28 cellular contexts compared by ENCODE assay signal in genomic region chr2:41959760-41960159, GRCh38.
"Had no signal": no experiment of that assay in that cellular context is flagged by ENCODE, and none has a peak within 500 bp of the region (broad histone marks: within the 10 kb centered on the region; RNA-seq: fewer than 3 reads in every experiment).

No MANE protein-coding gene starts in this region.

- H3K9me3 Mint-ChIP-seq: dendritic cell treated with granulocyte-macrophage colony-stimulating factor and Interleukin-4, amounts not matched to agents 40 ng/mL and 50 ng/mL, for 4 days; effector memory CD8-positive, alpha-beta T cell; endodermal cell had no signal

- H3K4me3 Mint-ChIP-seq: dendritic cell treated with granulocyte-macrophage colony-stimulating factor and Interleukin-4, amounts not matched to agents 40 ng/mL and 50 ng/mL, for 4 days; effector memory CD8-positive, alpha-beta T cell; endodermal cell had no signal

- H3K4me3 ChIP-seq: colonic mucosa, coronary artery, dorsolateral prefrontal cortex, esophagus muscularis mucosa, esophagus squamous epithelium, gastrocnemius medialis, gastroesophageal sphincter, heart left ventricle, heart right ventricle had no signal

- ATAC-seq: effector memory CD8-positive, alpha-beta T cell; esophagus mucosa; foreskin keratinocyte; gastrocnemius medialis; gastroesophageal sphincter; heart left ventricle; heart right ventricle had no signal

- H3K27me3 ChIP-seq: colonic mucosa, dorsolateral prefrontal cortex, esophagus muscularis mucosa, esophagus squamous epithelium, gastrocnemius medialis, gastroesophageal sphincter, heart left ventricle, heart right ventricle had no signal

- H3K27ac ChIP-seq: colonic mucosa, coronary artery, dorsolateral prefrontal cortex, epithelial cell of prostate, esophagus muscularis mucosa, esophagus squamous epithelium, foreskin keratinocyte, gastrocnemius medialis, gastroesophageal sphincter, heart left ventricle, heart right ventricle had no signal

- H3K4me1 ChIP-seq: foreskin keratinocyte had no signal

- FAIRE-seq: colon, endometrium, endothelial cell of umbilical vein, frontal cortex had no signal

- DNase-seq: colonic mucosa; cortex of kidney; dermis blood vessel endothelial cell; dorsolateral prefrontal cortex; effector CD4-positive, alpha-beta T cell; effector CD8-positive, alpha-beta T cell; effector memory CD4-positive, alpha-beta T cell; effector memory CD8-positive, alpha-beta T cell; esophagus squamous epithelium; foreskin fibroblast; foreskin keratinocyte; foreskin melanocyte; gastrocnemius medialis; glutamatergic neuron; head of caudate nucleus; heart left ventricle; heart right ventricle had no signal

- H3K27ac Mint-ChIP-seq: dendritic cell treated with granulocyte-macrophage colony-stimulating factor and Interleukin-4, amounts not matched to agents 40 ng/mL and 50 ng/mL, for 4 days; effector memory CD8-positive, alpha-beta T cell; endodermal cell had no signal

- H3K9me3 ChIP-seq: colonic mucosa, esophagus muscularis mucosa, esophagus squamous epithelium, gastrocnemius medialis, gastroesophageal sphincter, heart left ventricle, heart right ventricle had no signal

- H3K36me3 ChIP-seq: colonic mucosa, esophagus muscularis mucosa, esophagus squamous epithelium, gastrocnemius medialis, gastroesophageal sphincter, heart left ventricle, heart right ventricle had no signal
